ENCODE assay signal across 10 cellular contexts in genomic region chr18:32771871-32772499, GRCh38. TPM values are rescaled to one million over a fixed set of nuclear protein-coding genes. Genes with fewer than 3 reads are reported as not detected.
DNase-seq lines count a peak whose midpoint lies in the region; ATAC-seq, FAIRE-seq and TF ChIP-seq lines count a peak whose summit lies in the region.
"Had no signal": no experiment of that assay in that cellular context is flagged by ENCODE, and none has a peak within 500 bp of the region (broad histone marks: within the 10 kb centered on the region; RNA-seq: fewer than 3 reads in every experiment).

No MANE protein-coding gene starts in this region.

- peaks cover 13% of the 10 kb centered on the region for H3K4me1 ChIP-seq in endothelial cell of umbilical vein (ENCODE audit: control insufficient read depth, extremely low read depth, insufficient read depth, low read length)

- peaks cover 40 to 51% of the 10 kb centered on the region in 2 experiments for H3K27me3 ChIP-seq in endothelial cell of umbilical vein (ENCODE audit: control insufficient read depth in 2 of 2, insufficient read depth in 2 of 2, low read length in 2 of 2)

- H2AFZ ChIP-seq in endothelial cell of umbilical vein (ENCODE audit: low read depth, low read length), result peak overlapping the region; percentile 54

- CTCF ChIA-PET in endothelial cell of umbilical vein (lab: Charles Lee), result interaction anchor here (1.1 to 2.5 kb wide), 2 partner anchors 57 to 430 kb away, joined by 3 to 9 read pairs; no protein-coding TSS in a partner anchor

- H4K20me1 ChIP-seq in endothelial cell of umbilical vein (replicated peaks; ENCODE audit: control insufficient read depth, extremely low read depth, insufficient read depth, low read length), result no peaks in the 10 kb centered on the region

- no peak overlapping the region for H3K9ac ChIP-seq in endothelial cell of umbilical vein (replicated peaks; ENCODE audit: extremely low read depth, insufficient read depth, low read length)

- intact Hi-C loops in endothelial cell of umbilical vein (cut with micrococcal nuclease), result loop anchor here (2.0 to 5.0 kb wide), 2 partner anchors 150 to 413 kb away; no protein-coding TSS in a partner anchor

- H3K79me2 ChIP-seq in endothelial cell of umbilical vein (ENCODE audit: control insufficient read depth, insufficient read depth, low read length), result no peaks in the 10 kb centered on the region

- no peak overlapping the region for H3K27ac ChIP-seq in endothelial cell of umbilical vein (ENCODE audit: insufficient read depth, low read depth, low read length)

- BruUV-seq in endothelial cell of umbilical vein (replicated peaks; lab: Mats Ljungman, UMichigan), result no TSS peak

- peak; percentile 76 for DNase-seq in COR-L47 (lab: John Stamatoyannopoulos, UW)
- DNase-seq in NCI-H146 treated with DMSO at 0.1 percent for 48 hours (lab: John Stamatoyannopoulos, UW; ENCODE audit: unreplicated experiment), result peak; percentile 52
- DNase-seq in endothelial cell of umbilical vein (ENCODE audit: low read depth, low spot score), result no peak
- DNase-seq in omental fat pad (ENCODE audit: low spot score), result no peak
- DNase-seq in dedifferentiated amniotic fluid mesenchymal stem cell (ENCODE audit: extremely low spot score), result no peak
- no peak for DNase-seq in NK-92 treated with Interleukin-12 subunit alpha and Interleukin-12 subunit beta, amount 100 ng/mL, for 24 hours (lab: John Stamatoyannopoulos, UW)

- no peaks in the 10 kb centered on the region for H3K9me1 ChIP-seq in endothelial cell of umbilical vein (replicated peaks; ENCODE audit: control insufficient read depth, extremely low read depth, insufficient read depth, low read length)

- no peak for TF ChIP-seq POLR2A in endothelial cell of umbilical vein (IDR thresholded peaks at IDR 0.05; ENCODE audit: low read depth, low read length)

- no peak for TF ChIP-seq CTCF in endothelial cell of umbilical vein (IDR thresholded peaks at IDR 0.05; ENCODE audit: extremely low read depth in 1 of 2, insufficient read depth in 1 of 2, low read depth in 1 of 2, low read length in 2 of 2)
- no peak for TF ChIP-seq CTCF in omental fat pad (IDR thresholded peaks at IDR 0.05)

- FAIRE-seq in endothelial cell of umbilical vein (lab: Jason Lieb, UNC), result no peak
- FAIRE-seq: GM18507 had no signal

- dilution Hi-C loops in endothelial cell of umbilical vein (cut with MboI; ENCODE audit: extremely low pct_ligation_motif_present, low sequenced_read_pairs), result no loop called here

- POLR2A ChIA-PET in endothelial cell of umbilical vein (lab: Charles Lee), result no interaction called here

- H3K36me3 ChIP-seq in endothelial cell of umbilical vein (ENCODE audit: control insufficient read depth in 2 of 2, extremely low read depth in 1 of 2, insufficient read depth in 2 of 2, low read length in 2 of 2), result no peaks in the 10 kb centered on the region

- no peak overlapping the region for H3K4me2 ChIP-seq in endothelial cell of umbilical vein (ENCODE audit: insufficient read depth, low read length)

- no peaks in the 10 kb centered on the region for H3K9me3 ChIP-seq in endothelial cell of umbilical vein (replicated peaks; ENCODE audit: control insufficient read depth, insufficient read depth, low read length)

- ATAC-seq in omental fat pad (ENCODE audit: low FRiP score) (peak; percentile 41), GM18517 (IDR thresholded peaks at IDR 0.05; ENCODE audit: unreplicated experiment) (no peak), HG03025 (IDR thresholded peaks at IDR 0.05; ENCODE audit: low FRiP score, unreplicated experiment) (no peak)

- H3K4me3 ChIP-seq in endothelial cell of umbilical vein (replicated peaks in 1 of 3; ENCODE audit: insufficient read depth in 1 of 3, low read depth in 1 of 3, low read length in 3 of 3), result peak overlapping the region in 1 of 3 experiments; percentile 20

TF ChIP-seq in endothelial cell of umbilical vein, 7 proteins besides CTCF, POLR2A, EP300 and RAD21:
- TF ChIP-seq MYC (IDR thresholded peaks at IDR 0.05; ENCODE audit: low read depth, low read length) (no peak), FOS (IDR thresholded peaks at IDR 0.05; ENCODE audit: borderline replicate concordance, insufficient read depth, low read length) (no peak), POLR2AphosphoS5 (IDR thresholded peaks at IDR 0.05; ENCODE audit: insufficient read depth, low read depth, low read length) (no peak), MAX (IDR thresholded peaks at IDR 0.05; ENCODE audit: insufficient read depth, insufficient read length) (no peak), GATA2 (IDR thresholded peaks at IDR 0.05; ENCODE audit: insufficient read depth, insufficient read length, low read depth, low read length) (no peak), EZH2 (IDR thresholded peaks at IDR 0.05; ENCODE audit: borderline replicate concordance, low read depth, low read length, severe bottlenecking) (no peak), JUN (IDR thresholded peaks at IDR 0.05; ENCODE audit: borderline replicate concordance, insufficient read depth, insufficient read length, low read depth) (no peak)

RNA-seq across cellular contexts. Expression of gene KLHL14, which starts 0.8 kb away (rescaled TPM):
- not detected in 2 replicates for total RNA-seq in endothelial cell of umbilical vein
- not detected in 2 replicates for polyA plus RNA-seq in endothelial cell of umbilical vein
- polyA plus RNA-seq in endothelial cell of umbilical vein (2011; cell fraction: cytosol; rRNA removed), result not detected in 2 replicates
- polyA plus RNA-seq in endothelial cell of umbilical vein (2011; cell fraction: nucleus; rRNA removed), result 0.13 and 0.16 TPM in 2 replicates
- 0.08 TPM in 1 of 2 replicates, not detected in the other for polyA plus RNA-seq in endothelial cell of umbilical vein (2012)
- polyA minus RNA-seq in endothelial cell of umbilical vein, result 0.08 TPM in 1 of 2 replicates, not detected in the other
- polyA minus RNA-seq in endothelial cell of umbilical vein (2011; cell fraction: cytosol; rRNA and poly(A)+ RNA removed), result not detected
- not detected in 2 replicates for polyA minus RNA-seq in endothelial cell of umbilical vein (2011; cell fraction: nucleus; rRNA and poly(A)+ RNA removed)
- under 1 TPM; 0.19 to 0.79 (median 0.40) TPM for total RNA-seq in omental fat pad
- total RNA-seq: T-helper 2 cell treated with Interferon-gamma antibody and Interleukin-4, amounts not matched to agents 100 ng/mL and 5 ng/mL, for 36 hours had no signal

Comparison
In these comparisons a context has a peak if more than half of its experiments do, and no peak if none do; other contexts are left out.
1. DNase-seq: peak in COR-L47 (single experiment) and NCI-H146 treated with DMSO at 0.1 percent for 48 hours (single experiment); none in endothelial cell of umbilical vein (single experiment), omental fat pad (single experiment), dedifferentiated amniotic fluid mesenchymal stem cell (single experiment) and NK-92 treated with Interleukin-12 subunit alpha and Interleukin-12 subunit beta, amount 100 ng/mL, for 24 hours (single experiment).